ENCODE assay signal across 8 cellular contexts in the genomic region with DNA sequence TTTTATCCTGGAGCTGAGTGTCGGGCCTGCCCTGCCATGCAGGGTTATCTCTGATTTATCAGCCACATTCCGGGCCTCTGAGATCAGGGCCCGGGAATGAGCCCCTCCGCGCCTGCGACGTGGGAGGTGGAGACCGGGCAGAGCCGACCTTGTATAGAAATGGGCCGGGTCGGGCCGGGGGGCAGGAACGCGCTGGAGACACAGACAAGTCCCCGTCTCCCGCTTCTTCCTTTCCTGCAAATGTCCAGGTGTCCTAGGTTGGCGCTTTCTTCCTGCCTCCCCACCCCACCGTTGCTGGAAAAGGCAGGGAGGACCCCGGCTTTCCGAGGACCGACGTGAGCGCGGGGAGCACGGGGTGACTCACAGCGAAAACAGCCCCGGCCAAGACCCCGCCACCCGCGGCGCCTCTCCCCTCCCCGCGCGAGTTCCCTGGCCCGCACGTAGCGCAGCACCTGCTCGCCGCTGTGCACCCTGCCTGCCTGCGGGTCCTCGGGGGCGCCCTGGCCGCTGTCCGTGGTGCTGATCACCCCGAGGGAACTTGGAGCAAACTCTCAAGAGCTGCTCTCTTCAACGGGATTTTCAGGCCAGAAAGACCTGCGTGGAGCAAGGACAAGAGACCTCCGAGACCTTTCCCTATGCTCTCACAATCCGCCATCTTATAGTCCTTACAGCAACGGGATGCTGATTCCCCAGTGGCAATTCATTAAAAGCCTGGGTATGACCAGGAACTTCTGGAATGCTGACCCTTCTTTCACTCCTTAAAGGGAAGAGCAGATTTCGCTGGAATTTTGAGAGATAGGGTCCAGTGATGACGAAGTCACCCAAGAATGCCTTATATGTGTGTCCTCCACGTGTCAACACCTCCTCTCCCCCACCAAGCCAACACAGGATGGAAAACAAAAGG. TPM values are rescaled to one million over a fixed set of nuclear protein-coding genes. Genes with fewer than 3 reads are reported as not detected.
A peak's percentile ranks its signal among the peaks of the same experiment; 100 is the strongest.
DNase-seq lines count a peak whose midpoint lies in the region; ATAC-seq, FAIRE-seq and TF ChIP-seq lines count a peak whose summit lies in the region.

No MANE protein-coding gene starts in this region.

- no peak overlapping the region for H3K4me3 Mint-ChIP-seq in activated T-cell treated with anti-CD3 and anti-CD28 coated beads, Interleukin-2, amount 50 U/mL, for 72 hours
- no peak overlapping the region for H3K4me3 Mint-ChIP-seq in osteocyte (ENCODE audit: unreplicated experiment)

- no peaks in the 10 kb centered on the region for H3K36me3 Mint-ChIP-seq in activated T-cell treated with anti-CD3 and anti-CD28 coated beads, Interleukin-2, amount 50 U/mL, for 72 hours (ENCODE audit: insufficient read depth in 2 of 2)
- no peaks in the 10 kb centered on the region for H3K36me3 Mint-ChIP-seq in osteocyte (ENCODE audit: unreplicated experiment)

- no peak overlapping the region for H3K27ac Mint-ChIP-seq in activated T-cell treated with anti-CD3 and anti-CD28 coated beads, Interleukin-2, amount 50 U/mL, for 72 hours
- H3K27ac Mint-ChIP-seq in osteocyte (ENCODE audit: unreplicated experiment) = no peak overlapping the region

- peak; percentile 65 for ATAC-seq in activated T-cell treated with anti-CD3 and anti-CD28 coated beads, Interleukin-2, amount 50 U/mL, for 72 hours (replicated peaks in 1 of 2)
- ATAC-seq in Right ventricle myocardium inferior (peak; percentile 62), GM21723 (IDR thresholded peaks at IDR 0.05; ENCODE audit: unreplicated experiment) (no peak), HG03469 (IDR thresholded peaks at IDR 0.05; ENCODE audit: unreplicated experiment) (no peak)

- no peaks in the 10 kb centered on the region for H3K9me3 Mint-ChIP-seq in activated T-cell treated with anti-CD3 and anti-CD28 coated beads, Interleukin-2, amount 50 U/mL, for 72 hours
- H3K9me3 Mint-ChIP-seq in osteocyte (ENCODE audit: unreplicated experiment) = peaks cover 3% of the 10 kb centered on the region

- H3K4me1 Mint-ChIP-seq in activated T-cell treated with anti-CD3 and anti-CD28 coated beads, Interleukin-2, amount 50 U/mL, for 72 hours (ENCODE audit: low read depth) = no peaks in the 10 kb centered on the region
- H3K4me1 Mint-ChIP-seq in osteocyte (ENCODE audit: unreplicated experiment) = peaks cover 3% of the 10 kb centered on the region

- intact Hi-C loops in Right ventricle myocardium inferior (cut with DNase I) = no loop called here

- H3K4me3 ChIP-seq in skeletal muscle cell (ENCODE audit: low read depth, low read length) = no peak overlapping the region

- FAIRE-seq in GM12891 (lab: Jason Lieb, UNC) = peak; percentile 72

- TF ChIP-seq POLR2A in GM12891 (IDR thresholded peaks at IDR 0.05; ENCODE audit: low read depth, low read length) = no peak

- DNase-seq in GM12891 (ENCODE audit: insufficient read length, low spot score) = peak; percentile 82
- DNase-seq in OCI-M1 (lab: John Stamatoyannopoulos, UW) = peak; percentile 77
- peak; percentile 75 for DNase-seq in activated T-cell treated with anti-CD3 and anti-CD28 coated beads, Interleukin-2, amount 50 U/mL, for 72 hours
- DNase-seq in Right ventricle myocardium inferior (ENCODE audit: missing footprints) = no peak
- DNase-seq in skeletal muscle cell (ENCODE audit: low read depth) = peak; percentile 12
- no peak for DNase-seq in osteocyte (ENCODE audit: extremely low spot score, unreplicated experiment)

- H3K27me3 Mint-ChIP-seq in activated T-cell treated with anti-CD3 and anti-CD28 coated beads, Interleukin-2, amount 50 U/mL, for 72 hours (ENCODE audit: low read depth) = peaks cover 38% of the 10 kb centered on the region
- peaks cover 43% of the 10 kb centered on the region for H3K27me3 Mint-ChIP-seq in osteocyte (ENCODE audit: unreplicated experiment)

- TF ChIP-seq CTCF in osteocyte (IDR thresholded peaks at IDR 0.05) = no peak

TF ChIP-seq in GM12891, 5 proteins besides CTCF, POLR2A, EP300 and RAD21:
- TF ChIP-seq SPI1 (IDR thresholded peaks at IDR 0.05; ENCODE audit: low read depth, low read length) (peak; percentile 4; the same call in 1 of the 2 replicates), PAX5 (IDR thresholded peaks at IDR 0.05; ENCODE audit: insufficient read depth, low read length, severe bottlenecking) (no peak), POLR2AphosphoS5 (IDR thresholded peaks at IDR 0.05; ENCODE audit: low read depth, low read length) (no peak)
TF ChIP-seq in GM12891: peak in this region for 1.

RNA-seq across cellular contexts. Expression of gene NPPB, which starts 0.5 kb away (rescaled TPM):
- not detected for polyA plus RNA-seq in GM12891 (2012; ENCODE audit: low read depth, missing spikeins)
- not detected for total RNA-seq in activated T-cell treated with anti-CD3 and anti-CD28 coated beads, Interleukin-2, amount 50 U/mL, for 72 hours
- total RNA-seq in Right ventricle myocardium inferior (5.1 TPM), osteocyte (not detected in 2 replicates)

RNA-seq across cellular contexts. Expression of gene NPPA, which starts 11.6 kb away (rescaled TPM):
- polyA plus RNA-seq in GM12891 (2012; ENCODE audit: low read depth, missing spikeins) = 0.36 TPM
- total RNA-seq in activated T-cell treated with anti-CD3 and anti-CD28 coated beads, Interleukin-2, amount 50 U/mL, for 72 hours = not detected
- total RNA-seq in Right ventricle myocardium inferior (8.2 TPM), osteocyte (not detected in 2 replicates)

RNA-seq across cellular contexts. Expression of gene CLCN6, which starts 53.2 kb away (rescaled TPM):
- 8.9 TPM for polyA plus RNA-seq in GM12891 (2012; ENCODE audit: low read depth, missing spikeins)
- total RNA-seq in activated T-cell treated with anti-CD3 and anti-CD28 coated beads, Interleukin-2, amount 50 U/mL, for 72 hours = 1 to 10 TPM; 8.2 to 9.3 TPM
- total RNA-seq in Right ventricle myocardium inferior (15.7 TPM), osteocyte (27.8 and 30.4 TPM in 2 replicates)

RNA-seq across cellular contexts. Expression of gene MTHFR, which starts 53.5 kb away (rescaled TPM):
- 7.0 TPM for polyA plus RNA-seq in GM12891 (2012; ENCODE audit: low read depth, missing spikeins)
- 10 to 100 TPM; 16.0 to 18.7 TPM for total RNA-seq in activated T-cell treated with anti-CD3 and anti-CD28 coated beads, Interleukin-2, amount 50 U/mL, for 72 hours
- total RNA-seq in Right ventricle myocardium inferior (34.1 TPM), osteocyte (30.5 and 33.2 TPM in 2 replicates)

Comparison
In these comparisons a context has a peak if more than half of its experiments do, and no peak if none do; other contexts are left out.
1. DNase-seq: peak in GM12891 (single experiment), OCI-M1 (single experiment), activated T-cell treated with anti-CD3 and anti-CD28 coated beads, Interleukin-2, amount 50 U/mL, for 72 hours (2 of 2) and skeletal muscle cell (single experiment); none in Right ventricle myocardium inferior (single experiment) and osteocyte (single experiment).
2. ATAC-seq: peak in activated T-cell treated with anti-CD3 and anti-CD28 coated beads, Interleukin-2, amount 50 U/mL, for 72 hours (2 of 2) and Right ventricle myocardium inferior (single experiment); none in GM21723 (single experiment) and HG03469 (single experiment).